ENCODE assay signal across 19 cellular contexts in genomic region chr1:94276900-94277581, GRCh38. TPM values are rescaled to one million over a fixed set of nuclear protein-coding genes. Genes with fewer than 3 reads are reported as not detected.
DNase-seq lines count a peak whose midpoint lies in the region; ATAC-seq and TF ChIP-seq lines count a peak whose summit lies in the region.
"Had no signal": no experiment of that assay in that cellular context is flagged by ENCODE, and none has a peak within 500 bp of the region (broad histone marks: within the 10 kb centered on the region; RNA-seq: fewer than 3 reads in every experiment).

No MANE protein-coding gene starts in this region.

- H3K27ac ChIP-seq in coronary artery = peak overlapping the region; percentile 60 to 84
- H3K27ac ChIP-seq in stomach = peak overlapping the region in 3 of 5 donors; percentile 56 to 57 (median 57)
- no peak overlapping the region for H3K27ac ChIP-seq in thyroid gland

- no peak for TF ChIP-seq EP300 in stomach (IDR thresholded peaks at IDR 0.05)

- intact Hi-C loops in stomach (cut with DNase I; ENCODE audit: low total_unique reads) (no loop called here), thyroid gland (cut with DNase I) (no loop called here)

- H3K4me1 ChIP-seq in stomach (peaks cover 0 to 45% (median 21%) of the 10 kb centered on the region in 4 donors), thyroid gland (no peaks in the 10 kb centered on the region)

- H3K27me3 ChIP-seq in stomach (no peaks in the 10 kb centered on the region), thyroid gland (no peaks in the 10 kb centered on the region)

- H3K4me3 ChIP-seq in coronary artery (peak overlapping the region; percentile 21), stomach (no peak overlapping the region), thyroid gland (replicated peaks in 1 of 3) (no peak overlapping the region)
- H3K4me3 ChIP-seq: GM12878, mucosa of descending colon, skin epidermis had no signal

- TF ChIP-seq POLR2A in stomach (IDR thresholded peaks at IDR 0.05) (no peak), thyroid gland (IDR thresholded peaks at IDR 0.05) (no peak)

- peak; percentile 1 for DNase-seq in G401 (ENCODE audit: low spot score)
- no peak for DNase-seq in coronary artery (ENCODE audit: low spot score)
- peak; percentile 67 for DNase-seq in iris pigment epithelial cell (ENCODE audit: low read depth)
- DNase-seq in stomach = no peak
- DNase-seq in NCI-H187 (lab: John Stamatoyannopoulos, UW) = no peak
- no peak for DNase-seq in thyroid gland
- DNase-seq in SIG-M5 (lab: John Stamatoyannopoulos, UW) = no peak
- DNase-seq: activated CD4-positive, alpha-beta memory T cell treated with anti-CD3 and anti-CD28 coated beads for 36 hours; activated T-cell treated with anti-CD3 and anti-CD28 coated beads, Interleukin-2, amount 50 U/mL, for 72 hours; cerebellar nuclear complex; COR-L47; glutamatergic neuron; islet precursor cell; mucosa of descending colon; NCI-H1105 treated with DMSO at 0.1 percent for 48 hours; stimulated activated CD4-positive, alpha-beta T cell treated with anti-CD3 and anti-CD28 coated beads, Interleukin-4, amount 100 ng/mL, for 4 hours had no signal

- 60 to 82% (median 78%) methylated on average over 7 of the region's 7 CpGs for WGBS in stomach, 5 donors
- 71 to 77% methylated on average over 7 of the region's 7 CpGs for WGBS in thyroid gland, 2 donors

- ATAC-seq in GM19324 (IDR thresholded peaks at IDR 0.05; ENCODE audit: low FRiP score, unreplicated experiment) = no peak
- ATAC-seq: activated T-cell treated with anti-CD3 and anti-CD28 coated beads, Interleukin-2, amount 50 U/mL, for 72 hours; GM12878; mucosa of descending colon had no signal

- in situ Hi-C loops in G401 (cut with HindIII; ENCODE audit: low sequenced_read_pairs) = no loop called here

- no peaks in the 10 kb centered on the region for H3K9me3 ChIP-seq in stomach
- no peaks in the 10 kb centered on the region for H3K9me3 ChIP-seq in thyroid gland
- H3K9me3 ChIP-seq: mucosa of descending colon had no signal

- no peak for TF ChIP-seq CTCF in coronary artery (IDR thresholded peaks at IDR 0.05)
- no peak for TF ChIP-seq CTCF in stomach (IDR thresholded peaks at IDR 0.05)
- TF ChIP-seq CTCF in thyroid gland (IDR thresholded peaks at IDR 0.05) = no peak

- no peaks in the 10 kb centered on the region for H3K36me3 ChIP-seq in stomach
- H3K36me3 ChIP-seq in thyroid gland = no peaks in the 10 kb centered on the region

RNA-seq across cellular contexts. Expression of gene ARHGAP29, which starts 39.7 kb away (rescaled TPM):
- total RNA-seq in G401 (2014; rRNA removed; shearing (Covaris generic)) = 1.2 TPM in 2 replicates
- total RNA-seq in stomach = 10 to 100 TPM in 4 of 5 donors, 1 to 10 TPM in 1; 8.1 to 90.9 (median 30.1) TPM
- polyA plus RNA-seq in stomach = 1 to 10 TPM; 4.4 to 8.9 (median 5.4) TPM
- 100 to 1,000 TPM in 1 of 4 donors, 10 to 100 TPM in 3; 56.2 to 115 (median 77.7) TPM for total RNA-seq in thyroid gland

Comparison
In these comparisons a context has a peak if more than half of its experiments do, and no peak if none do; other contexts are left out.
1. DNase-seq: peak in G401 (single experiment) and iris pigment epithelial cell (single experiment); none in coronary artery (single experiment), stomach (single experiment), NCI-H187 (0 of 2), thyroid gland (0 of 2) and SIG-M5 (single experiment).
2. H3K27ac ChIP-seq: peak in coronary artery (2 of 2) and stomach (3 of 5); none in thyroid gland (0 of 3).